Comparison of ENCODE assay signal across 1 cellular context in the genomic region with DNA sequence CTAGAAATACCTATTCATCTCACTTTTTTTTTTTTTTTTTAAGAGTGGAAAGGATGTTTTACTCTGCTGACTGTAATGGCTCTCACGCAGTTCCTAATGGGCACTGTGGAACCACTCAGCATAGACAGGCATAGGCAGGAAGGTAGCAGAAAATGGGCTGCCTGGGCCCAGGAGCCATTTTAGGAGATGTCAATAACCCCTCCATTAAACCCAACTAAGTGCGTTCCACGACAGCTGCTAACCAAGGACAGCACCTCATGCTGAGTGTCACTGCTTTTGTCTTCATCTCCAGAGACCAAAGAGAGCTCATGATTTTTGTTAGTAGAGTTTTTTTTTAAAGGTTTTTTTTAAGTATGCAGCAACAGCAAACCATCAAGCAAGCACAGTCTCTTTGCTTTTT.
A peak's percentile ranks its signal among the peaks of the same experiment; 100 is the strongest.
TF ChIP-seq lines count a peak whose summit lies in the region.

No MANE protein-coding gene starts in this region.

TF ChIP-seq in H1, 55 proteins besides CTCF, POLR2A, EP300 and RAD21:
- TF ChIP-seq PHF8 (conservative IDR thresholded peaks at IDR 0.05; ENCODE audit: low read depth, low read length) (no peak), YY1 (IDR thresholded peaks at IDR 0.05; ENCODE audit: low read depth, low read length) (peak; percentile 85), CHD1 (IDR thresholded peaks at IDR 0.05; ENCODE audit: low read depth, low read length) (no peak), KDM4A (IDR thresholded peaks at IDR 0.05; ENCODE audit: low read depth, low read length, severe bottlenecking) (no peak), TAF1 (IDR thresholded peaks at IDR 0.05; ENCODE audit: low read depth, low read length) (no peak), ZNF274 (IDR thresholded peaks at IDR 0.05; ENCODE audit: borderline replicate concordance, extremely low read depth, low read length) (no peak)
- TF ChIP-seq, protein P1, sequence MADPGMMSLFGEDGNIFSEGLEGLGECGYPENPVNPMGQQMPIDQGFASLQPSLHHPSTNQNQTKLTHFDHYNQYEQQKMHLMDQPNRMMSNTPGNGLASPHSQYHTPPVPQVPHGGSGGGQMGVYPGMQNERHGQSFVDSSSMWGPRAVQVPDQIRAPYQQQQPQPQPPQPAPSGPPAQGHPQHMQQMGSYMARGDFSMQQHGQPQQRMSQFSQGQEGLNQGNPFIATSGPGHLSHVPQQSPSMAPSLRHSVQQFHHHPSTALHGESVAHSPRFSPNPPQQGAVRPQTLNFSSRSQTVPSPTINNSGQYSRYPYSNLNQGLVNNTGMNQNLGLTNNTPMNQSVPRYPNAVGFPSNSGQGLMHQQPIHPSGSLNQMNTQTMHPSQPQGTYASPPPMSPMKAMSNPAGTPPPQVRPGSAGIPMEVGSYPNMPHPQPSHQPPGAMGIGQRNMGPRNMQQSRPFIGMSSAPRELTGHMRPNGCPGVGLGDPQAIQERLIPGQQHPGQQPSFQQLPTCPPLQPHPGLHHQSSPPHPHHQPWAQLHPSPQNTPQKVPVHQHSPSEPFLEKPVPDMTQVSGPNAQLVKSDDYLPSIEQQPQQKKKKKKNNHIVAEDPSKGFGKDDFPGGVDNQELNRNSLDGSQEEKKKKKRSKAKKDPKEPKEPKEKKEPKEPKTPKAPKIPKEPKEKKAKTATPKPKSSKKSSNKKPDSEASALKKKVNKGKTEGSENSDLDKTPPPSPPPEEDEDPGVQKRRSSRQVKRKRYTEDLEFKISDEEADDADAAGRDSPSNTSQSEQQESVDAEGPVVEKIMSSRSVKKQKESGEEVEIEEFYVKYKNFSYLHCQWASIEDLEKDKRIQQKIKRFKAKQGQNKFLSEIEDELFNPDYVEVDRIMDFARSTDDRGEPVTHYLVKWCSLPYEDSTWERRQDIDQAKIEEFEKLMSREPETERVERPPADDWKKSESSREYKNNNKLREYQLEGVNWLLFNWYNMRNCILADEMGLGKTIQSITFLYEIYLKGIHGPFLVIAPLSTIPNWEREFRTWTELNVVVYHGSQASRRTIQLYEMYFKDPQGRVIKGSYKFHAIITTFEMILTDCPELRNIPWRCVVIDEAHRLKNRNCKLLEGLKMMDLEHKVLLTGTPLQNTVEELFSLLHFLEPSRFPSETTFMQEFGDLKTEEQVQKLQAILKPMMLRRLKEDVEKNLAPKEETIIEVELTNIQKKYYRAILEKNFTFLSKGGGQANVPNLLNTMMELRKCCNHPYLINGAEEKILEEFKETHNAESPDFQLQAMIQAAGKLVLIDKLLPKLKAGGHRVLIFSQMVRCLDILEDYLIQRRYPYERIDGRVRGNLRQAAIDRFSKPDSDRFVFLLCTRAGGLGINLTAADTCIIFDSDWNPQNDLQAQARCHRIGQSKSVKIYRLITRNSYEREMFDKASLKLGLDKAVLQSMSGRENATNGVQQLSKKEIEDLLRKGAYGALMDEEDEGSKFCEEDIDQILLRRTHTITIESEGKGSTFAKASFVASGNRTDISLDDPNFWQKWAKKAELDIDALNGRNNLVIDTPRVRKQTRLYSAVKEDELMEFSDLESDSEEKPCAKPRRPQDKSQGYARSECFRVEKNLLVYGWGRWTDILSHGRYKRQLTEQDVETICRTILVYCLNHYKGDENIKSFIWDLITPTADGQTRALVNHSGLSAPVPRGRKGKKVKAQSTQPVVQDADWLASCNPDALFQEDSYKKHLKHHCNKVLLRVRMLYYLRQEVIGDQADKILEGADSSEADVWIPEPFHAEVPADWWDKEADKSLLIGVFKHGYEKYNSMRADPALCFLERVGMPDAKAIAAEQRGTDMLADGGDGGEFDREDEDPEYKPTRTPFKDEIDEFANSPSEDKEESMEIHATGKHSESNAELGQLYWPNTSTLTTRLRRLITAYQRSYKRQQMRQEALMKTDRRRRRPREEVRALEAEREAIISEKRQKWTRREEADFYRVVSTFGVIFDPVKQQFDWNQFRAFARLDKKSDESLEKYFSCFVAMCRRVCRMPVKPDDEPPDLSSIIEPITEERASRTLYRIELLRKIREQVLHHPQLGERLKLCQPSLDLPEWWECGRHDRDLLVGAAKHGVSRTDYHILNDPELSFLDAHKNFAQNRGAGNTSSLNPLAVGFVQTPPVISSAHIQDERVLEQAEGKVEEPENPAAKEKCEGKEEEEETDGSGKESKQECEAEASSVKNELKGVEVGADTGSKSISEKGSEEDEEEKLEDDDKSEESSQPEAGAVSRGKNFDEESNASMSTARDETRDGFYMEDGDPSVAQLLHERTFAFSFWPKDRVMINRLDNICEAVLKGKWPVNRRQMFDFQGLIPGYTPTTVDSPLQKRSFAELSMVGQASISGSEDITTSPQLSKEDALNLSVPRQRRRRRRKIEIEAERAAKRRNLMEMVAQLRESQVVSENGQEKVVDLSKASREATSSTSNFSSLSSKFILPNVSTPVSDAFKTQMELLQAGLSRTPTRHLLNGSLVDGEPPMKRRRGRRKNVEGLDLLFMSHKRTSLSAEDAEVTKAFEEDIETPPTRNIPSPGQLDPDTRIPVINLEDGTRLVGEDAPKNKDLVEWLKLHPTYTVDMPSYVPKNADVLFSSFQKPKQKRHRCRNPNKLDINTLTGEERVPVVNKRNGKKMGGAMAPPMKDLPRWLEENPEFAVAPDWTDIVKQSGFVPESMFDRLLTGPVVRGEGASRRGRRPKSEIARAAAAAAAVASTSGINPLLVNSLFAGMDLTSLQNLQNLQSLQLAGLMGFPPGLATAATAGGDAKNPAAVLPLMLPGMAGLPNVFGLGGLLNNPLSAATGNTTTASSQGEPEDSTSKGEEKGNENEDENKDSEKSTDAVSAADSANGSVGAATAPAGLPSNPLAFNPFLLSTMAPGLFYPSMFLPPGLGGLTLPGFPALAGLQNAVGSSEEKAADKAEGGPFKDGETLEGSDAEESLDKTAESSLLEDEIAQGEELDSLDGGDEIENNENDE (IDR thresholded peaks at IDR 0.05; ENCODE audit: insufficient replicate concordance, low read length) = no peak
